6 cellular contexts compared by ENCODE assay signal in the genomic region with DNA sequence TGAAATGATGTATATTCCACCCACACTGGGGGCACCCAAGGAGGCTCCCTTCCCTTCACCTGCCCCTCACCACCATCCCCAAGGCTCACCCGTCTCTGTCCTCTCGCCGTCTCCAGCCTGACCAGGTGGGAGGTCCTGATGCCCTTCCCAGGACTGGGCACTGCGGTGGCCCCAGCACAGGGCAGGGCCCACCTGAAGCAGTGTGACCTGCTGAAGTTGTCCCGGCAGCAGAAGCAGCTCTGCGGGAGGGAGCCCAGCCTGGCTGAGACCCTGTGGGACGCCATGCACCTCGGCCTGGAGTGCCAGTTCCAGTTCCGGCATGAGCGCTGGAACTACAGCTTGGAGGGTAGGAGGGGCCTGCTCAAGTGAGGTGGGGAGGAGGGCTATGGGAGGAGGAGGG. TPM values are rescaled to one million over a fixed set of nuclear protein-coding genes. Genes with fewer than 3 reads are reported as not detected.
"Had no signal": no experiment of that assay in that cellular context is flagged by ENCODE, and none has a peak within 500 bp of the region (broad histone marks: within the 10 kb centered on the region; RNA-seq: fewer than 3 reads in every experiment).

No MANE protein-coding gene starts in this region.

- H3K4me2 ChIP-seq: GM23338 had no signal

- H3K4me3 Mint-ChIP-seq: GM23338, H9 had no signal

- H2AFZ ChIP-seq: GM23338 had no signal

- H3K9me3 Mint-ChIP-seq: GM23338, H9 had no signal

- H3K4me3 ChIP-seq: GM23338 had no signal

- DNase-seq: H9, HCEC 1CT, IMR-90 had no signal

- ATAC-seq: GM23338 had no signal

- H3K27ac Mint-ChIP-seq: GM23338 had no signal

RNA-seq across cellular contexts. Expression of gene PPY, which starts 9.9 kb away (rescaled TPM):
- total RNA-seq: GM23338, H1, H9, HT-29, IMR-90 had no signal
- polyA plus RNA-seq: IMR-90 had no signal

RNA-seq across cellular contexts. Expression of gene PYY, which starts 21.4 kb away (rescaled TPM):
- total RNA-seq: HT-29, IMR-90 had no signal
- polyA plus RNA-seq: IMR-90 had no signal
